In genomic region chr3:191707817-191708216, GRCh38 we compare ENCODE assay signal across 22 cellular contexts.
"Had no signal": no experiment of that assay in that cellular context is flagged by ENCODE, and none has a peak within 500 bp of the region (broad histone marks: within the 10 kb centered on the region; RNA-seq: fewer than 3 reads in every experiment).

No MANE protein-coding gene starts in this region.

- H3K9me2 ChIP-seq: SK-N-SH had no signal

- ATAC-seq: Panc1 had no signal

- H3K27ac ChIP-seq: HL-60, RWPE1 had no signal

- H3K9ac ChIP-seq: SK-N-SH had no signal

- FAIRE-seq: HTR-8/SVneo had no signal

- DNase-seq: KBM-7, MV-4-11, NCI-H1048, NCI-H1105, NCI-H1417, NCI-H1436 treated with DMSO at 0.1 percent for 48 hours, NCI-H1694, NCI-H187 treated with DMSO at 0.1 percent for 48 hours, NCI-H2081, NCI-H2107, NCI-H226, NCI-H446, NCI-H510A, NCI-H524 treated with DMSO at 0.1 percent for 48 hours, NCI-H69, NCI-H774, SHP77, SK-N-SH had no signal

- H3K4me2 ChIP-seq: SK-N-SH had no signal
